Comparison of ENCODE assay signal across 20 cellular contexts in genomic region chr18:7479756-7480155, GRCh38.
DNase-seq lines count a peak whose midpoint lies in the region; ATAC-seq and TF ChIP-seq lines count a peak whose summit lies in the region.
"Had no signal": no experiment of that assay in that cellular context is flagged by ENCODE, and none has a peak within 500 bp of the region (broad histone marks: within the 10 kb centered on the region; RNA-seq: fewer than 3 reads in every experiment).

No MANE protein-coding gene starts in this region.

- no peak overlapping the region for H4K8ac ChIP-seq in IMR-90 (ENCODE audit: low read depth in 2 of 2, low read length in 2 of 2)

- H3K27me3 ChIP-seq in IMR-90 (ENCODE audit: control insufficient read depth, insufficient read depth, low read length) (peaks cover 6% of the 10 kb centered on the region), sigmoid colon (no peaks in the 10 kb centered on the region)
- H3K27me3 ChIP-seq: BLaER1, MG63 had no signal

- CTCF ChIA-PET in IMR-90 (lab: Yijun Ruan, JAX): no interaction called here

- no peak overlapping the region for H3K18ac ChIP-seq in IMR-90 (ENCODE audit: low read depth, low read length)

- H2AK9ac ChIP-seq in IMR-90 (replicated peaks; ENCODE audit: low read depth, low read length, poor library complexity): no peak overlapping the region

- no peak overlapping the region for H2AK5ac ChIP-seq in IMR-90 (ENCODE audit: low read depth, low read length)

- 0 out of 2 replicates have a peak, but pooled peaks have one; percentile 35 for ATAC-seq in IMR-90 (ENCODE audit: low read depth)
- ATAC-seq: HepG2, K562, PC-3 had no signal

- dilution Hi-C loops in IMR-90 (cut with HindIII; ENCODE audit: low sequenced_read_pairs, unreplicated experiment): no loop called here

- no peak overlapping the region for H2BK5ac ChIP-seq in IMR-90 (ENCODE audit: low read depth, low read length, poor library complexity, severe bottlenecking)

- H4K5ac ChIP-seq in IMR-90 (ENCODE audit: low read depth, low read length): no peak overlapping the region

- no peaks in the 10 kb centered on the region for H4K20me1 ChIP-seq in IMR-90 (ENCODE audit: insufficient read depth, low read length)
- H4K20me1 ChIP-seq: BLaER1 had no signal

- no peak overlapping the region; the same call in 1 of the 2 replicates for H3K4me2 ChIP-seq in IMR-90 (ENCODE audit: low read depth, low read length)
- H3K4me2 ChIP-seq: BLaER1 had no signal

- no peak overlapping the region for H3K56ac ChIP-seq in IMR-90 (ENCODE audit: extremely low read depth, insufficient read depth, low read length)

- no peaks in the 10 kb centered on the region for H3K9me3 ChIP-seq in IMR-90 (ENCODE audit: control insufficient read depth, insufficient read depth, low read length)
- no peaks in the 10 kb centered on the region for H3K9me3 ChIP-seq in sigmoid colon
- H3K9me3 ChIP-seq: BLaER1, MG63 had no signal

- no peak overlapping the region for H3K14ac ChIP-seq in IMR-90 (replicated peaks; ENCODE audit: low read depth, low read length)

- no peak overlapping the region for H3K4ac ChIP-seq in IMR-90 (ENCODE audit: low read depth, low read length)

- no peak overlapping the region for H2BK15ac ChIP-seq in IMR-90 (ENCODE audit: low read depth, low read length)

- BruUV-seq in IMR-90 (replicated peaks; lab: Mats Ljungman, UMichigan): no TSS peak

- intact Hi-C loops in IMR-90 (cut with micrococcal nuclease) (loop anchor here (10.0 kb wide), 1 partner anchor 55 kb away; no protein-coding TSS in a partner anchor), sigmoid colon (cut with DNase I) (no loop called here)

- H3K27ac ChIP-seq in IMR-90 (ENCODE audit: insufficient read depth, low read length): no peak overlapping the region
- H3K27ac ChIP-seq in sigmoid colon: peak overlapping the region in 3 of 4 donors; percentile 54 to 75 (median 59)
- H3K27ac ChIP-seq: BLaER1 had no signal

- TF ChIP-seq EP300 in sigmoid colon (IDR thresholded peaks at IDR 0.05): no peak

- H3K9ac ChIP-seq in IMR-90 (ENCODE audit: low read depth, low read length): no peak overlapping the region
- H3K9ac ChIP-seq: BLaER1 had no signal

- POLR2A ChIA-PET in IMR-90 (lab: Charles Lee; ENCODE audit: unreplicated experiment): no interaction called here

- no peak overlapping the region for H2BK20ac ChIP-seq in IMR-90 (ENCODE audit: low read depth, low read length)

- H3K4me3 ChIP-seq in IMR-90 (ENCODE audit: insufficient read depth, low read depth, low read length) (no peak overlapping the region), cardiac fibroblast (replicated peaks in 1 of 2; ENCODE audit: low read depth in 2 of 2, low read length in 2 of 2) (no peak overlapping the region), sigmoid colon (no peak overlapping the region)
- H3K4me3 ChIP-seq: BLaER1, K562, MG63 had no signal

- TF ChIP-seq POLR2A in IMR-90 (IDR thresholded peaks at IDR 0.05; ENCODE audit: low read depth, low read length) (no peak), sigmoid colon (IDR thresholded peaks at IDR 0.05) (no peak)

- no peak overlapping the region for H2BK120ac ChIP-seq in IMR-90 (ENCODE audit: low read depth, low read length)

- no peaks in the 10 kb centered on the region for H3K36me3 ChIP-seq in IMR-90 (ENCODE audit: control insufficient read depth, insufficient read depth, low read length)
- H3K36me3 ChIP-seq in sigmoid colon: no peaks in the 10 kb centered on the region
- H3K36me3 ChIP-seq: BLaER1, MG63 had no signal

- no peaks in the 10 kb centered on the region; the same call in 1 of the 2 replicates for H3K4me1 ChIP-seq in IMR-90 (ENCODE audit: control insufficient read depth, insufficient read depth, low read length)
- H3K4me1 ChIP-seq in sigmoid colon: peaks cover 0 to 67% (median 29%) of the 10 kb centered on the region in 4 donors

- no peaks in the 10 kb centered on the region for H3K79me1 ChIP-seq in IMR-90 (ENCODE audit: low read depth in 1 of 2, low read length in 2 of 2)

- in situ Hi-C loops in IMR-90 (cut with MboI; ENCODE audit: low sequenced_read_pairs): no loop called here

- DNase-seq in IMR-90 (no peak), cardiac fibroblast (ENCODE audit: low read depth in 2 of 2) (peak; percentile 5 to 41), fibroblast of the conjunctiva (ENCODE audit: low read depth) (peak; percentile 29), sigmoid colon (no peak), mesenteric fat pad (ENCODE audit: low spot score) (no peak), C1 segment of cervical spinal cord (lab: John Stamatoyannopoulos, UW) (no peak), cortex of kidney (lab: John Stamatoyannopoulos, UW) (no peak), SK-N-DZ (ENCODE audit: low spot score) (no peak)
- DNase-seq: CD4-positive, alpha-beta T cell; MG63; NCI-H1105 treated with DMSO at 0.1 percent for 48 hours; NCI-H146; NCI-H1930; NCI-H2107; NCI-H524; NCI-H748 treated with DMSO at 0.1 percent for 48 hours; PC-3 had no signal

- 51 to 100% methylated on average over 2 of the region's 6 CpGs for WGBS in IMR-90 (ENCODE audit: extremely low coverage in 2 of 2, insufficient read length in 1 of 2), 2 experiments
- WGBS in sigmoid colon, 2 donors: 69 to 83% methylated on average over 6 of the region's 6 CpGs

- H3K9me1 ChIP-seq in IMR-90 (ENCODE audit: insufficient read depth, low read length): no peaks in the 10 kb centered on the region

- H2AFZ ChIP-seq in IMR-90 (replicated peaks; ENCODE audit: low read length, poor library complexity): no peak overlapping the region

- H3K23ac ChIP-seq in IMR-90 (ENCODE audit: low read depth, low read length): no peak overlapping the region

- TF ChIP-seq RAD21 in IMR-90 (IDR thresholded peaks at IDR 0.05; ENCODE audit: low read length): no peak

- TF ChIP-seq CTCF in IMR-90 (conservative IDR thresholded peaks at IDR 0.05; ENCODE audit: low read depth, low read length) (no peak), cardiac fibroblast (IDR thresholded peaks at IDR 0.05; ENCODE audit: low read depth, low read length) (no peak), sigmoid colon (IDR thresholded peaks at IDR 0.05) (no peak)

- no peak overlapping the region for H4K91ac ChIP-seq in IMR-90 (ENCODE audit: insufficient read depth, low read depth, low read length)

TF ChIP-seq in IMR-90, 13 proteins besides CTCF, POLR2A, EP300 and RAD21:
- TF ChIP-seq, protein P1, sequence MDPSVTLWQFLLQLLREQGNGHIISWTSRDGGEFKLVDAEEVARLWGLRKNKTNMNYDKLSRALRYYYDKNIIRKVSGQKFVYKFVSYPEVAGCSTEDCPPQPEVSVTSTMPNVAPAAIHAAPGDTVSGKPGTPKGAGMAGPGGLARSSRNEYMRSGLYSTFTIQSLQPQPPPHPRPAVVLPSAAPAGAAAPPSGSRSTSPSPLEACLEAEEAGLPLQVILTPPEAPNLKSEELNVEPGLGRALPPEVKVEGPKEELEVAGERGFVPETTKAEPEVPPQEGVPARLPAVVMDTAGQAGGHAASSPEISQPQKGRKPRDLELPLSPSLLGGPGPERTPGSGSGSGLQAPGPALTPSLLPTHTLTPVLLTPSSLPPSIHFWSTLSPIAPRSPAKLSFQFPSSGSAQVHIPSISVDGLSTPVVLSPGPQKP (IDR thresholded peaks at IDR 0.05; ENCODE audit: borderline replicate concordance, low read depth, low read length): no peak
- TF ChIP-seq, protein P2, sequence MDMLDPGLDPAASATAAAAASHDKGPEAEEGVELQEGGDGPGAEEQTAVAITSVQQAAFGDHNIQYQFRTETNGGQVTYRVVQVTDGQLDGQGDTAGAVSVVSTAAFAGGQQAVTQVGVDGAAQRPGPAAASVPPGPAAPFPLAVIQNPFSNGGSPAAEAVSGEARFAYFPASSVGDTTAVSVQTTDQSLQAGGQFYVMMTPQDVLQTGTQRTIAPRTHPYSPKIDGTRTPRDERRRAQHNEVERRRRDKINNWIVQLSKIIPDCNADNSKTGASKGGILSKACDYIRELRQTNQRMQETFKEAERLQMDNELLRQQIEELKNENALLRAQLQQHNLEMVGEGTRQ (IDR thresholded peaks at IDR 0.05; ENCODE audit: low read depth, low read length): no peak
- TF ChIP-seq MXI1 (IDR thresholded peaks at IDR 0.05; ENCODE audit: borderline replicate concordance, low read depth, low read length): no peak
- TF ChIP-seq CEBPB (IDR thresholded peaks at IDR 0.05; ENCODE audit: low read depth, low read length): no peak
- no peak for TF ChIP-seq NFE2L2 (IDR thresholded peaks at IDR 0.05; ENCODE audit: low read depth, low read length)
- TF ChIP-seq CHD1 (IDR thresholded peaks at IDR 0.05; ENCODE audit: low read depth, low read length): no peak
- no peak for TF ChIP-seq MAFK (IDR thresholded peaks at IDR 0.05; ENCODE audit: low read depth, low read length)
- no peak for TF ChIP-seq MAZ (IDR thresholded peaks at IDR 0.05; ENCODE audit: borderline replicate concordance, low read depth, low read length)
- no peak for TF ChIP-seq SMC3 (IDR thresholded peaks at IDR 0.05; ENCODE audit: low read depth, low read length)
- TF ChIP-seq RFX5 (IDR thresholded peaks at IDR 0.05; ENCODE audit: low read depth, low read length): no peak
- TF ChIP-seq BHLHE40 (IDR thresholded peaks at IDR 0.05; ENCODE audit: low read depth, low read length): no peak
- TF ChIP-seq RCOR1 (IDR thresholded peaks at IDR 0.05; ENCODE audit: insufficient replicate concordance, low read length): no peak
- no peak for TF ChIP-seq FOS (IDR thresholded peaks at IDR 0.05; ENCODE audit: low read depth, low read length)

Comparison
In these comparisons a context has a peak if more than half of its experiments do, and no peak if none do; other contexts are left out.
1. DNase-seq: peak in cardiac fibroblast (2 of 2) and fibroblast of the conjunctiva (single experiment); none in IMR-90 (single experiment), sigmoid colon (single experiment), mesenteric fat pad (single experiment), C1 segment of cervical spinal cord (0 of 14), cortex of kidney (single experiment) and SK-N-DZ (single experiment).